8 cellular contexts compared by ENCODE assay signal in the genomic region with DNA sequence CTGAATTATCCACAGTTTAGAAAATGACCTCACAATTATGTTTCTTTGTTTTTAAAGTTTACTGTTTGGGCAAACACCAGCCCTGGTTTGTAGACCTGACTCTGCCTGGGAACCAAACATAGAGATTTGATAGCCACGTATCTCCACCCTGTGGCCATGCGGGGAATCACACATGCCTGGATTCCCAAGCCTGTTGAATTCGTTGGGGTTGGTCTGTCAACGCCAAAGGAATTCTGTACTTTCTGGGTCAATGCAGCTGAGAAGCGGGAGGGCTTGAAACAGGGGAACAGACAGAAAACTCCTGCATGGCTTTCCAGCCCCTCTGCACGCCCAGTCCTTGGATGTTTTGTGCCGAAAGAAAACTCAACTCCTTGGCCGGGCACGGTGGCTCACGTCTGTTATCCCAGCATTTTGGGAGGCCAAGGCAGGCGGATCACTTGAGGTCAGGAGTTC. TPM values are rescaled to one million over a fixed set of nuclear protein-coding genes. Genes with fewer than 3 reads are reported as not detected.
A peak's percentile ranks its signal among the peaks of the same experiment; 100 is the strongest.
DNase-seq lines count a peak whose midpoint lies in the region; ATAC-seq, FAIRE-seq and TF ChIP-seq lines count a peak whose summit lies in the region.

No MANE protein-coding gene starts in this region.

- H3K4me3 Mint-ChIP-seq in activated naive CD4-positive, alpha-beta T cell treated with anti-CD3 and anti-CD28 coated beads for 36 hours = no peak overlapping the region
- no peak overlapping the region for H3K4me3 Mint-ChIP-seq in osteocyte (ENCODE audit: unreplicated experiment)

- no peaks in the 10 kb centered on the region for H3K36me3 ChIP-seq in KMS-11 (ENCODE audit: insufficient read depth)
- H3K36me3 ChIP-seq in SK-N-MC (ENCODE audit: insufficient read depth, low read length) = no peaks in the 10 kb centered on the region
- no peaks in the 10 kb centered on the region for H3K36me3 ChIP-seq in vagina

- ATAC-seq in GM18873 (IDR thresholded peaks at IDR 0.05; ENCODE audit: low FRiP score, unreplicated experiment) = no peak

- peak; percentile 86 for FAIRE-seq in G401.6 (lab: Jason Lieb, UNC)

- CTCF ChIA-PET in activated naive CD4-positive, alpha-beta T cell treated with anti-CD3 and anti-CD28 coated beads for 36 hours (lab: Charles Lee) = interaction anchor here (0.6 to 2.6 kb wide), 8 partner anchors 14 to 178 kb away, joined by 3 to 16 read pairs (median 4); no protein-coding TSS in a partner anchor

- H3K4me3 ChIP-seq in KMS-11 (IDR thresholded peaks at IDR 0.05; ENCODE audit: insufficient read depth, low read depth, low read length) (no peak overlapping the region), SK-N-MC (no peak overlapping the region), vagina (no peak overlapping the region)

- DNase-seq in SK-N-MC (ENCODE audit: low read depth, low spot score) (peak; percentile 2), glomerular visceral epithelial cell (ENCODE audit: extremely low spot score) (peak; percentile 65), osteocyte (ENCODE audit: extremely low spot score, unreplicated experiment) (no peak), vagina (ENCODE audit: extremely low spot score in 2 of 2) (peak; percentile 56 to 91)
- peak; percentile 79 for DNase-seq in activated naive CD4-positive, alpha-beta T cell treated with anti-CD3 and anti-CD28 coated beads for 36 hours

- H3K27me3 Mint-ChIP-seq in activated naive CD4-positive, alpha-beta T cell treated with anti-CD3 and anti-CD28 coated beads for 36 hours (ENCODE audit: low read depth) = peaks cover 2% of the 10 kb centered on the region
- H3K27me3 Mint-ChIP-seq in osteocyte (ENCODE audit: unreplicated experiment) = peaks cover 22% of the 10 kb centered on the region

- H3K4me1 ChIP-seq in KMS-11 (ENCODE audit: low read depth, poor library complexity, severe bottlenecking) (no peaks in the 10 kb centered on the region), vagina (no peaks in the 10 kb centered on the region)

- H3K4me2 ChIP-seq in KMS-11 = no peak overlapping the region

- no peaks in the 10 kb centered on the region for H3K9me3 ChIP-seq in SK-N-MC (ENCODE audit: low read depth, low read length)
- no peaks in the 10 kb centered on the region for H3K9me3 ChIP-seq in vagina

- H3K36me3 Mint-ChIP-seq in activated naive CD4-positive, alpha-beta T cell treated with anti-CD3 and anti-CD28 coated beads for 36 hours (ENCODE audit: low read depth) = no peaks in the 10 kb centered on the region
- no peaks in the 10 kb centered on the region for H3K36me3 Mint-ChIP-seq in osteocyte (ENCODE audit: unreplicated experiment)

- H3K27ac Mint-ChIP-seq in activated naive CD4-positive, alpha-beta T cell treated with anti-CD3 and anti-CD28 coated beads for 36 hours = no peak overlapping the region
- H3K27ac Mint-ChIP-seq in osteocyte (ENCODE audit: unreplicated experiment) = no peak overlapping the region

- no peaks in the 10 kb centered on the region for H4K20me1 ChIP-seq in KMS-11 (ENCODE audit: insufficient read depth)

- H2AFZ ChIP-seq in KMS-11 (ENCODE audit: low read depth) = no peak overlapping the region

- H3K79me2 ChIP-seq in KMS-11 (ENCODE audit: insufficient read depth, low read depth) = no peaks in the 10 kb centered on the region

- intact Hi-C loops in activated naive CD4-positive, alpha-beta T cell treated with anti-CD3 and anti-CD28 coated beads for 36 hours (cut with micrococcal nuclease) = loop anchor here (1.0 to 5.0 kb wide), 4 partner anchors 36 to 125 kb away; no protein-coding TSS in a partner anchor
- intact Hi-C loops in vagina (cut with DNase I) = no loop called here

- no peaks in the 10 kb centered on the region for H3K4me1 Mint-ChIP-seq in activated naive CD4-positive, alpha-beta T cell treated with anti-CD3 and anti-CD28 coated beads for 36 hours (ENCODE audit: low read depth)
- no peaks in the 10 kb centered on the region for H3K4me1 Mint-ChIP-seq in osteocyte (ENCODE audit: unreplicated experiment)

- H3K9me3 Mint-ChIP-seq in activated naive CD4-positive, alpha-beta T cell treated with anti-CD3 and anti-CD28 coated beads for 36 hours = no peaks in the 10 kb centered on the region
- no peaks in the 10 kb centered on the region for H3K9me3 Mint-ChIP-seq in osteocyte (ENCODE audit: unreplicated experiment)

- H3K9ac ChIP-seq in KMS-11 (no peak overlapping the region), SK-N-MC (ENCODE audit: insufficient read length) (no peak overlapping the region)

- H3K27ac ChIP-seq in KMS-11 (no peak overlapping the region), SK-N-MC (no peak overlapping the region), vagina (no peak overlapping the region)

- no peak for TF ChIP-seq POLR2A in vagina (IDR thresholded peaks at IDR 0.05)

- peak; percentile 83 for TF ChIP-seq CTCF in KMS-11 (conservative IDR thresholded peaks at IDR 0.05; ENCODE audit: low read depth, low read length)
- TF ChIP-seq CTCF in osteocyte (IDR thresholded peaks at IDR 0.05) = peak; percentile 83
- peak; percentile 54 to 79 (median 62) for TF ChIP-seq CTCF in vagina (IDR thresholded peaks at IDR 0.05)

- H3K27me3 ChIP-seq in KMS-11 (ENCODE audit: insufficient read depth, low read depth) (peaks cover 20% of the 10 kb centered on the region; the same call in 1 of the 2 replicates), vagina (no peaks in the 10 kb centered on the region)

RNA-seq across cellular contexts. Expression of gene CD300A, which starts 27.0 kb away (rescaled TPM):
- 1 to 10 TPM; 1.3 to 1.8 TPM for total RNA-seq in activated naive CD4-positive, alpha-beta T cell treated with anti-CD3 and anti-CD28 coated beads for 36 hours
- not detected in 2 replicates for total RNA-seq in osteocyte
- total RNA-seq in vagina = 4.2 TPM

RNA-seq across cellular contexts. Expression of gene CD300LB, which starts 37.9 kb away (rescaled TPM):
- not detected for total RNA-seq in activated naive CD4-positive, alpha-beta T cell treated with anti-CD3 and anti-CD28 coated beads for 36 hours
- not detected in 2 replicates for total RNA-seq in osteocyte
- total RNA-seq in vagina = 0.25 TPM

RNA-seq across cellular contexts. Expression of gene CD300C, which starts 52.5 kb away (rescaled TPM):
- total RNA-seq in activated naive CD4-positive, alpha-beta T cell treated with anti-CD3 and anti-CD28 coated beads for 36 hours = not detected
- total RNA-seq in osteocyte (not detected in 2 replicates), vagina (not detected)
